In the genomic region with DNA sequence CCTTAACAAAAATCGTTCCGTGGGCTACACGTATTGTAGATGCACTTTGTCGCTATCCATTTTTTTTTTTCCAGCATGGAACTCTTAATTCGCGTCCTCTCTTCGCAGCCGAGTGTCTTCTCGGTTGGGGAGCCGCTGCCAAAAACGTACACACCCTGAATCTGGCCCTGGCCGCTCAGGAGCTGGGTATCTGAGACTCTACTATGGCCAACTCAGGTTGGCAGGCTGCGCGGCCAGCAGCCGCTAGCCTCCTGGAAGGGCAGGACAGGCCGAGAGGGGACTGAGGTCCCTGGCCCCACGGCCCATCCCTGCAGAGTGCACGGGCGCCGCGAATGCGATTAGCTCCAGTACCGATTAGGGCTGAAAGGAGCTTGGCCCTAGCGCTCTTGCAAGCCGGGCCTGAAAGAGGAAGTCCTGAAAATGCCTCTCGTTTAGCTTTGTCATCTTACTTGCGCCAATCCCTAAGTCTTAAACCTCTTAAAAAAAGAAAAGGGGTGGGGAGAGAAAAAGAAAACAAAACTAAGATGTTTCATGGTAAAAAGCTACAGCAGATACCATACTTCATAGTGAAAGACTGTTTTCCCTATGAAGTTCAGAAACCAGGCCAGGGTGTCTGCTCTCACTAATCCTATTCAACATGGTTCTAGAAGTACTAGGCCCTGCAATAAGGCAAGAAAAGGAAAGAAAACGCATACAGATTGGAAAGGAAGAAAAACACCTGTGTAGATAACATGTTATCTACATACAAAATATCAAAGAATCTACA, we compare ENCODE assay signal across 8 cellular contexts.
DNase-seq lines count a peak whose midpoint lies in the region; ATAC-seq and TF ChIP-seq lines count a peak whose summit lies in the region.

No MANE protein-coding gene starts in this region.

- TF ChIP-seq POLR2A in uterus (IDR thresholded peaks at IDR 0.05): no peak

- H3K9me3 ChIP-seq in Panc1 (ENCODE audit: control insufficient read depth, insufficient read depth, low read depth, low read length) (no peaks in the 10 kb centered on the region), cardiac muscle cell (ENCODE audit: low read depth) (no peaks in the 10 kb centered on the region), uterus (peaks cover 0 to 7% of the 10 kb centered on the region in 2 donors)

- H3K27ac ChIP-seq in Panc1 (ENCODE audit: low read length) (peak overlapping the region; percentile 72), cardiac muscle cell (peak overlapping the region; percentile 96), uterus (peak overlapping the region; percentile 87 to 91)

- peaks cover 27% of the 10 kb centered on the region for H3K4me1 ChIP-seq in Panc1 (ENCODE audit: control insufficient read depth, insufficient read depth, low read length)
- peaks cover 32% of the 10 kb centered on the region for H3K4me1 ChIP-seq in cardiac muscle cell (ENCODE audit: low read depth)
- H3K4me1 ChIP-seq in uterus: no peaks in the 10 kb centered on the region

- ATAC-seq in GM18511 (IDR thresholded peaks at IDR 0.05; ENCODE audit: unreplicated experiment) (peak; percentile 67), HG02852 (IDR thresholded peaks at IDR 0.05; ENCODE audit: unreplicated experiment) (peak; percentile 54), Panc1 (no peak)

- POLR2A ChIA-PET in Panc1 (lab: Charles Lee): interaction anchor here (0.5 to 0.9 kb wide), 2 partner anchors 24 to 126 kb away, joined by 3 read pairs; no protein-coding TSS in a partner anchor

- H3K36me3 ChIP-seq in Panc1 (ENCODE audit: control insufficient read depth, insufficient read depth, low read length) (peaks cover 4% of the 10 kb centered on the region), cardiac muscle cell (no peaks in the 10 kb centered on the region), uterus (no peaks in the 10 kb centered on the region)

- H3K27me3 Mint-ChIP-seq in activated naive CD4-positive, alpha-beta T cell treated with anti-CD3 and anti-CD28 coated beads for 36 hours (ENCODE audit: low read depth): no peaks in the 10 kb centered on the region
- peaks cover 3% of the 10 kb centered on the region for H3K27me3 Mint-ChIP-seq in progenitor cell of endocrine pancreas

- H3K27ac Mint-ChIP-seq in activated naive CD4-positive, alpha-beta T cell treated with anti-CD3 and anti-CD28 coated beads for 36 hours: peak overlapping the region; percentile 99
- H3K27ac Mint-ChIP-seq in progenitor cell of endocrine pancreas: peak overlapping the region; percentile 96

- peak overlapping the region; percentile 95 for H3K4me3 Mint-ChIP-seq in activated naive CD4-positive, alpha-beta T cell treated with anti-CD3 and anti-CD28 coated beads for 36 hours
- H3K4me3 Mint-ChIP-seq in progenitor cell of endocrine pancreas (ENCODE audit: low read depth): peak overlapping the region; percentile 84

- H3K4me3 ChIP-seq in Panc1 (ENCODE audit: low read depth in 2 of 2, low read length in 2 of 2): peak overlapping the region; percentile 53 to 93
- H3K4me3 ChIP-seq in cardiac muscle cell: peak overlapping the region; percentile 32
- H3K4me3 ChIP-seq in uterus: peak overlapping the region; percentile 53 to 69

- H3K4me1 Mint-ChIP-seq in activated naive CD4-positive, alpha-beta T cell treated with anti-CD3 and anti-CD28 coated beads for 36 hours (ENCODE audit: low read depth): peaks cover 23% of the 10 kb centered on the region
- peaks cover 9% of the 10 kb centered on the region for H3K4me1 Mint-ChIP-seq in progenitor cell of endocrine pancreas (ENCODE audit: low read depth)

- H3K27me3 ChIP-seq in Panc1 (ENCODE audit: control insufficient read depth, insufficient read depth, low read length): no peaks in the 10 kb centered on the region
- H3K27me3 ChIP-seq in cardiac muscle cell: no peaks in the 10 kb centered on the region
- H3K27me3 ChIP-seq in uterus: no peaks in the 10 kb centered on the region

- no TSS peak for BruUV-seq in Panc1 (replicated peaks; lab: Mats Ljungman, UMichigan)

- in situ Hi-C loops in Panc1 (cut with HindIII; ENCODE audit: low pct_unique_long_range_greater_than_20kb, low sequenced_read_pairs): no loop called here

- peaks cover 6% of the 10 kb centered on the region for H3K9me3 Mint-ChIP-seq in activated naive CD4-positive, alpha-beta T cell treated with anti-CD3 and anti-CD28 coated beads for 36 hours
- peaks cover 4% of the 10 kb centered on the region for H3K9me3 Mint-ChIP-seq in progenitor cell of endocrine pancreas (ENCODE audit: low read depth)

- peaks cover 7% of the 10 kb centered on the region for H3K36me3 Mint-ChIP-seq in activated naive CD4-positive, alpha-beta T cell treated with anti-CD3 and anti-CD28 coated beads for 36 hours (ENCODE audit: low read depth)
- peaks cover 3% of the 10 kb centered on the region for H3K36me3 Mint-ChIP-seq in progenitor cell of endocrine pancreas (ENCODE audit: insufficient read depth)

- TF ChIP-seq CTCF in Panc1 (IDR thresholded peaks at IDR 0.05) (no peak), cardiac muscle cell (IDR thresholded peaks at IDR 0.05; ENCODE audit: low read depth, low read length) (no peak), progenitor cell of endocrine pancreas (IDR thresholded peaks at IDR 0.05; ENCODE audit: unreplicated experiment) (no peak), uterus (IDR thresholded peaks at IDR 0.05) (no peak)

- DNase-seq in Panc1 (ENCODE audit: low read depth, low spot score): no peak
- peak; percentile 70 for DNase-seq in activated naive CD4-positive, alpha-beta T cell treated with anti-CD3 and anti-CD28 coated beads for 36 hours
- peak in 1 of 2 donors; percentile 59 for DNase-seq in cardiac muscle cell (ENCODE audit: low read depth in 1 of 2, low spot score in 1 of 2)
- DNase-seq in progenitor cell of endocrine pancreas (ENCODE audit: low spot score, unreplicated experiment): peak; percentile 20
- DNase-seq in uterus: peak; percentile 39 to 44
- DNase-seq in NCI-H2171 treated with DMSO at 0.1 percent for 48 hours (lab: John Stamatoyannopoulos, UW): no peak

- CTCF ChIA-PET in Panc1 (lab: Charles Lee): interaction anchor here (0.6 to 0.7 kb wide), 3 partner anchors 9 to 318 kb away, joined by 3 to 4 read pairs (median 3); no protein-coding TSS in a partner anchor
- CTCF ChIA-PET in activated naive CD4-positive, alpha-beta T cell treated with anti-CD3 and anti-CD28 coated beads for 36 hours (lab: Charles Lee): interaction anchor here (0.6 to 6.1 kb wide), 12 partner anchors 9 to 1860 kb away, joined by 3 to 51 read pairs (median 4); no protein-coding TSS in a partner anchor

- intact Hi-C loops in Panc1 (cut with micrococcal nuclease; ENCODE audit: unreplicated experiment) (no loop called here), uterus (cut with DNase I; ENCODE audit: low total_unique reads) (no loop called here)
- intact Hi-C loops in activated naive CD4-positive, alpha-beta T cell treated with anti-CD3 and anti-CD28 coated beads for 36 hours (cut with micrococcal nuclease): loop anchor here (1.0 to 10.0 kb wide), 10 partner anchors 115 to 802 kb away; a partner anchor contains a TSS

Comparison
In these comparisons a context has a peak if more than half of its experiments do, and no peak if none do; other contexts are left out.
1. DNase-seq: peak in activated naive CD4-positive, alpha-beta T cell treated with anti-CD3 and anti-CD28 coated beads for 36 hours (single experiment), progenitor cell of endocrine pancreas (single experiment) and uterus (2 of 2); none in Panc1 (single experiment) and NCI-H2171 treated with DMSO at 0.1 percent for 48 hours (single experiment).
2. Peak in every context shown above with its lines, with median percentiles within 50 percentile points of each other: H3K27ac ChIP-seq and H3K4me3 ChIP-seq.